ENCODE assay signal across 35 cellular contexts in genomic region chr7:86222806-86223205, GRCh38.
"Had no signal": no experiment of that assay in that cellular context is flagged by ENCODE, and none has a peak within 500 bp of the region (broad histone marks: within the 10 kb centered on the region; RNA-seq: fewer than 3 reads in every experiment).

No MANE protein-coding gene starts in this region.

- H3K36me3 ChIP-seq: MG63 had no signal

- H3K27ac ChIP-seq: KMS-11 had no signal

- H3K9ac ChIP-seq: KMS-11 had no signal

- H3K4me2 ChIP-seq: KMS-11 had no signal

- DNase-seq: Karpas-422, Kasumi-1, KG1, MG63, MM.1S, MV-4-11, NCI-H1048, NCI-H1092, NCI-H1092 treated with DMSO at 0.1 percent for 48 hours, NCI-H1105, NCI-H1105 treated with DMSO at 0.1 percent for 48 hours, NCI-H1417, NCI-H1417 treated with DMSO at 0.1 percent for 48 hours, NCI-H1436, NCI-H1436 treated with DMSO at 0.1 percent for 48 hours, NCI-H146, NCI-H1694, NCI-H1694 treated with DMSO at 0.1 percent for 48 hours, NCI-H187, NCI-H187 treated with DMSO at 0.1 percent for 48 hours, NCI-H1930, NCI-H2029, NCI-H2029 treated with DMSO at 0.1 percent for 48 hours, NCI-H2081, NCI-H2081 treated with DMSO at 0.1 percent for 48 hours, NCI-H2107, NCI-H2171, NCI-H2171 treated with DMSO at 0.1 percent for 48 hours, NCI-H2227 treated with DMSO at 0.1 percent for 48 hours, NCI-H226, NCI-H345, NCI-H446, NCI-H446 treated with DMSO at 0.1 percent for 48 hours, NCI-H510A had no signal

- H3K4me3 ChIP-seq: MG63 had no signal

- H3K27me3 ChIP-seq: MG63 had no signal
